Comparison of ENCODE assay signal across 15 cellular contexts in genomic region chr16:79651363-79651762, GRCh38. TPM values are rescaled to one million over a fixed set of nuclear protein-coding genes. Genes with fewer than 3 reads are reported as not detected.
DNase-seq lines count a peak whose midpoint lies in the region; ATAC-seq and TF ChIP-seq lines count a peak whose summit lies in the region.
"Had no signal": no experiment of that assay in that cellular context is flagged by ENCODE, and none has a peak within 500 bp of the region (broad histone marks: within the 10 kb centered on the region; RNA-seq: fewer than 3 reads in every experiment).

No MANE protein-coding gene starts in this region.

- H3K9me3 ChIP-seq in mucosa of descending colon: no peaks in the 10 kb centered on the region

- no peaks in the 10 kb centered on the region for H3K36me3 Mint-ChIP-seq in stimulated activated effector memory CD8-positive, alpha-beta T cell treated with anti-CD3 and anti-CD28 coated beads, Interleukin-12 subunit alpha, Interleukin-12 subunit beta, amount 100 ng/mL, for 72 hours
- H3K36me3 Mint-ChIP-seq: brain, neural progenitor cell had no signal

- peak; percentile 12 for DNase-seq in NCI-H2196 (lab: John Stamatoyannopoulos, UW; ENCODE audit: unreplicated experiment)
- DNase-seq in NCI-H2196 treated with DMSO at 0.1 percent for 48 hours (lab: John Stamatoyannopoulos, UW; ENCODE audit: unreplicated experiment): no peak
- DNase-seq in fibroblast of pulmonary artery (ENCODE audit: low read depth): peak; percentile 19
- peak; percentile 38 to 48 (median 38) for DNase-seq in mucosa of descending colon
- no peak for DNase-seq in stimulated activated effector memory CD8-positive, alpha-beta T cell treated with anti-CD3 and anti-CD28 coated beads, Interleukin-12 subunit alpha, Interleukin-12 subunit beta, amount 100 ng/mL, for 72 hours (ENCODE audit: low spot score in 2 of 2)
- no peak for DNase-seq in NCI-H2029 (lab: John Stamatoyannopoulos, UW)
- no peak for DNase-seq in activated CD4-positive, alpha-beta T cell treated with anti-CD3 and anti-CD28 coated beads, Interleukin-2, amount 50 U/mL, for 4 hours
- DNase-seq: 8988T; activated CD4-positive, alpha-beta T cell treated with anti-CD3 and anti-CD28 coated beads, Interleukin-2, amount 50 U/mL, for 1 hour; GF-D8; NCI-H2029 treated with DMSO at 0.1 percent for 48 hours; SHP77 had no signal

- H3K4me3 Mint-ChIP-seq in stimulated activated effector memory CD8-positive, alpha-beta T cell treated with anti-CD3 and anti-CD28 coated beads, Interleukin-12 subunit alpha, Interleukin-12 subunit beta, amount 100 ng/mL, for 72 hours: no peak overlapping the region
- H3K4me3 Mint-ChIP-seq: brain, neural progenitor cell had no signal

- H3K4me1 ChIP-seq in mucosa of descending colon (ENCODE audit: low read depth): no peaks in the 10 kb centered on the region

- H3K4me1 Mint-ChIP-seq in stimulated activated effector memory CD8-positive, alpha-beta T cell treated with anti-CD3 and anti-CD28 coated beads, Interleukin-12 subunit alpha, Interleukin-12 subunit beta, amount 100 ng/mL, for 72 hours: no peaks in the 10 kb centered on the region

- TF ChIP-seq CTCF in fibroblast of pulmonary artery (IDR thresholded peaks at IDR 0.05; ENCODE audit: low read length, missing control alignments) (no peak), mucosa of descending colon (IDR thresholded peaks at IDR 0.05) (no peak)

- no peak overlapping the region for H3K4me3 ChIP-seq in fibroblast of pulmonary artery (replicated peaks; ENCODE audit: low read depth, low read length)
- no peak overlapping the region for H3K4me3 ChIP-seq in mucosa of descending colon
- H3K4me3 ChIP-seq: neural progenitor cell had no signal

- peak; percentile 47 for ATAC-seq in mucosa of descending colon
- ATAC-seq in stimulated activated effector memory CD8-positive, alpha-beta T cell treated with anti-CD3 and anti-CD28 coated beads, Interleukin-12 subunit alpha, Interleukin-12 subunit beta, amount 100 ng/mL, for 72 hours: no peak
- no peak for ATAC-seq in HG03108 (IDR thresholded peaks at IDR 0.05; ENCODE audit: unreplicated experiment)

- no peak overlapping the region for H3K27ac Mint-ChIP-seq in stimulated activated effector memory CD8-positive, alpha-beta T cell treated with anti-CD3 and anti-CD28 coated beads, Interleukin-12 subunit alpha, Interleukin-12 subunit beta, amount 100 ng/mL, for 72 hours
- H3K27ac Mint-ChIP-seq: brain, neural progenitor cell had no signal

- intact Hi-C loops in mucosa of descending colon (cut with DNase I, micrococcal nuclease): no loop called here

- H3K9me3 Mint-ChIP-seq in stimulated activated effector memory CD8-positive, alpha-beta T cell treated with anti-CD3 and anti-CD28 coated beads, Interleukin-12 subunit alpha, Interleukin-12 subunit beta, amount 100 ng/mL, for 72 hours: no peaks in the 10 kb centered on the region
- H3K9me3 Mint-ChIP-seq: neural progenitor cell had no signal

- H3K36me3 ChIP-seq in mucosa of descending colon (ENCODE audit: low read depth): no peaks in the 10 kb centered on the region
- H3K36me3 ChIP-seq: neural progenitor cell had no signal

RNA-seq across cellular contexts. Expression of gene MAF, which starts 50.8 kb away (rescaled TPM):
- total RNA-seq in mucosa of descending colon: 10 to 100 TPM; 17.7 to 48.1 (median 25.1) TPM

Comparison
In these comparisons a context has a peak if more than half of its experiments do, and no peak if none do; other contexts are left out.
1. DNase-seq: peak in NCI-H2196 (single experiment), fibroblast of pulmonary artery (single experiment) and mucosa of descending colon (3 of 3); none in NCI-H2196 treated with DMSO at 0.1 percent for 48 hours (single experiment), stimulated activated effector memory CD8-positive, alpha-beta T cell treated with anti-CD3 and anti-CD28 coated beads, Interleukin-12 subunit alpha, Interleukin-12 subunit beta, amount 100 ng/mL, for 72 hours (0 of 2), NCI-H2029 (single experiment) and activated CD4-positive, alpha-beta T cell treated with anti-CD3 and anti-CD28 coated beads, Interleukin-2, amount 50 U/mL, for 4 hours (0 of 2).